8 cellular contexts compared by ENCODE assay signal in genomic region chr10:113326160-113327111, GRCh38.
DNase-seq lines count a peak whose midpoint lies in the region; ATAC-seq and TF ChIP-seq lines count a peak whose summit lies in the region.

No MANE protein-coding gene starts in this region.

- intact Hi-C loops in CD8-positive, alpha-beta T cell (cut with DNase I, micrococcal nuclease) = no loop called here
- intact Hi-C loops in prostate gland (cut with DNase I) = no loop called here

- H3K27ac ChIP-seq in CD8-positive, alpha-beta T cell (ENCODE audit: low read depth, low read length) = no peak overlapping the region
- H3K27ac ChIP-seq in prostate gland = no peak overlapping the region

- H3K4me3 ChIP-seq in GM06990 (replicated peaks; ENCODE audit: low read depth, low read length) (no peak overlapping the region), adipocyte (ENCODE audit: low read length) (peak overlapping the region; percentile 27), prostate gland (no peak overlapping the region)
- no peak overlapping the region for H3K4me3 ChIP-seq in CD8-positive, alpha-beta T cell (ENCODE audit: low read depth, low read length)

- POLR2A ChIA-PET in CD8-positive, alpha-beta T cell (lab: Charles Lee) = no interaction called here

- CTCF ChIA-PET in CD8-positive, alpha-beta T cell (lab: Charles Lee) = interaction anchor here (1.4 kb wide), 1 partner anchor 9 kb away, joined by 3 read pairs; no protein-coding TSS in a partner anchor

- peak; percentile 92 for ATAC-seq in GM21576 (IDR thresholded peaks at IDR 0.05; ENCODE audit: unreplicated experiment)
- ATAC-seq in stimulated activated naive B cell treated with anti-CD40 and anti-IgM and Interleukin-4, amounts not matched to agents 10 μg/mL and 1 μg/mL and 100 μg/mL, for 72 hours (replicated peaks) = peak; percentile 78 to 83
- no peak for ATAC-seq in CD8-positive, alpha-beta T cell

- peaks cover 0 to 2% of the 10 kb centered on the region in 2 donors for H3K9me3 Mint-ChIP-seq in stimulated activated naive B cell treated with anti-CD40 and anti-IgM and Interleukin-4, amounts not matched to agents 10 μg/mL and 1 μg/mL and 100 μg/mL, for 72 hours
- H3K9me3 Mint-ChIP-seq in CD8-positive, alpha-beta T cell = no peaks in the 10 kb centered on the region

- peaks cover 0 to 3% of the 10 kb centered on the region in 2 donors for H3K36me3 Mint-ChIP-seq in stimulated activated naive B cell treated with anti-CD40 and anti-IgM and Interleukin-4, amounts not matched to agents 10 μg/mL and 1 μg/mL and 100 μg/mL, for 72 hours
- no peaks in the 10 kb centered on the region for H3K36me3 Mint-ChIP-seq in CD8-positive, alpha-beta T cell

- H3K27ac Mint-ChIP-seq in stimulated activated naive B cell treated with anti-CD40 and anti-IgM and Interleukin-4, amounts not matched to agents 10 μg/mL and 1 μg/mL and 100 μg/mL, for 72 hours = no peak overlapping the region
- no peak overlapping the region for H3K27ac Mint-ChIP-seq in CD8-positive, alpha-beta T cell

- H3K36me3 ChIP-seq in GM06990 (ENCODE audit: control insufficient read depth, insufficient read depth, low read length) = no peaks in the 10 kb centered on the region
- H3K36me3 ChIP-seq in adipocyte (ENCODE audit: control insufficient read depth, insufficient read depth, low read length, severe bottlenecking) = no peaks in the 10 kb centered on the region
- no peaks in the 10 kb centered on the region for H3K36me3 ChIP-seq in CD8-positive, alpha-beta T cell (ENCODE audit: insufficient read depth, low read length)
- no peaks in the 10 kb centered on the region for H3K36me3 ChIP-seq in prostate gland

- H3K4me1 ChIP-seq in adipocyte (ENCODE audit: control insufficient read depth, insufficient read depth, low read length) = peaks cover 46% of the 10 kb centered on the region
- no peaks in the 10 kb centered on the region for H3K4me1 ChIP-seq in CD8-positive, alpha-beta T cell (ENCODE audit: insufficient read depth, low read length)
- no peaks in the 10 kb centered on the region for H3K4me1 ChIP-seq in prostate gland (replicated peaks)

- DNase-seq in GM06990 (ENCODE audit: extremely low read depth, insufficient read length) (peak; percentile 13), HS-5 (ENCODE audit: low read depth) (peak; percentile 84), adipocyte (ENCODE audit: low read depth) (peak; percentile 80), iPS-NIHi11 (ENCODE audit: low spot score) (peak; percentile 41), prostate gland (ENCODE audit: low spot score) (no peak)
- peak; percentile 44 for DNase-seq in stimulated activated naive B cell treated with anti-CD40 and anti-IgM and Interleukin-4, amounts not matched to agents 10 μg/mL and 1 μg/mL and 100 μg/mL, for 72 hours
- DNase-seq in CD8-positive, alpha-beta T cell = no peak

- peaks cover 0 to 8% of the 10 kb centered on the region in 2 donors for H3K27me3 Mint-ChIP-seq in stimulated activated naive B cell treated with anti-CD40 and anti-IgM and Interleukin-4, amounts not matched to agents 10 μg/mL and 1 μg/mL and 100 μg/mL, for 72 hours
- H3K27me3 Mint-ChIP-seq in CD8-positive, alpha-beta T cell (ENCODE audit: low read depth) = peaks cover 2% of the 10 kb centered on the region

- H3K4me1 Mint-ChIP-seq in stimulated activated naive B cell treated with anti-CD40 and anti-IgM and Interleukin-4, amounts not matched to agents 10 μg/mL and 1 μg/mL and 100 μg/mL, for 72 hours = peaks cover 12 to 23% of the 10 kb centered on the region in 2 donors
- no peaks in the 10 kb centered on the region for H3K4me1 Mint-ChIP-seq in CD8-positive, alpha-beta T cell (ENCODE audit: low read depth)

- H3K4me3 Mint-ChIP-seq in stimulated activated naive B cell treated with anti-CD40 and anti-IgM and Interleukin-4, amounts not matched to agents 10 μg/mL and 1 μg/mL and 100 μg/mL, for 72 hours = no peak overlapping the region
- no peak overlapping the region for H3K4me3 Mint-ChIP-seq in CD8-positive, alpha-beta T cell

- H3K9ac ChIP-seq in adipocyte (ENCODE audit: low read length) = peak overlapping the region; percentile 78

- 44% methylated on average over 5 of the region's 5 CpGs for WGBS in prostate gland

- H3K27me3 ChIP-seq in GM06990 (replicated peaks; ENCODE audit: control insufficient read depth, insufficient read depth, low read length) = no peaks in the 10 kb centered on the region
- no peaks in the 10 kb centered on the region for H3K27me3 ChIP-seq in adipocyte (replicated peaks; ENCODE audit: control insufficient read depth, insufficient read depth, low read length)
- no peaks in the 10 kb centered on the region for H3K27me3 ChIP-seq in CD8-positive, alpha-beta T cell (ENCODE audit: insufficient read depth, low read length)
- H3K27me3 ChIP-seq in prostate gland (replicated peaks; ENCODE audit: insufficient read depth) = peaks cover 4% of the 10 kb centered on the region

- TF ChIP-seq POLR2A in prostate gland (IDR thresholded peaks at IDR 0.05) = no peak

- H3K9me3 ChIP-seq in adipocyte (ENCODE audit: control insufficient read depth, low read length) = no peaks in the 10 kb centered on the region
- no peaks in the 10 kb centered on the region for H3K9me3 ChIP-seq in CD8-positive, alpha-beta T cell (ENCODE audit: low read length)
- no peaks in the 10 kb centered on the region for H3K9me3 ChIP-seq in prostate gland

- TF ChIP-seq CTCF in GM06990 (IDR thresholded peaks at IDR 0.05; ENCODE audit: insufficient read depth, low read length, poor library complexity, severe bottlenecking) (no peak), prostate gland (IDR thresholded peaks at IDR 0.05) (no peak)
- no peak for TF ChIP-seq CTCF in CD8-positive, alpha-beta T cell (IDR thresholded peaks at IDR 0.05)

Comparison
In these comparisons a context has a peak if more than half of its experiments do, and no peak if none do; other contexts are left out.
1. DNase-seq: peak in GM06990 (single experiment), HS-5 (single experiment), adipocyte (single experiment), iPS-NIHi11 (single experiment) and stimulated activated naive B cell treated with anti-CD40 and anti-IgM and Interleukin-4, amounts not matched to agents 10 μg/mL and 1 μg/mL and 100 μg/mL, for 72 hours (single experiment); none in CD8-positive, alpha-beta T cell (0 of 7) and prostate gland (single experiment).